In genomic region chr20:46406200-46406985, GRCh38 we compare ENCODE assay signal across 8 cellular contexts. TPM values are rescaled to one million over a fixed set of nuclear protein-coding genes. Genes with fewer than 3 reads are reported as not detected.
DNase-seq lines count a peak whose midpoint lies in the region; ATAC-seq lines count a peak whose summit lies in the region.

A gene with protein sequence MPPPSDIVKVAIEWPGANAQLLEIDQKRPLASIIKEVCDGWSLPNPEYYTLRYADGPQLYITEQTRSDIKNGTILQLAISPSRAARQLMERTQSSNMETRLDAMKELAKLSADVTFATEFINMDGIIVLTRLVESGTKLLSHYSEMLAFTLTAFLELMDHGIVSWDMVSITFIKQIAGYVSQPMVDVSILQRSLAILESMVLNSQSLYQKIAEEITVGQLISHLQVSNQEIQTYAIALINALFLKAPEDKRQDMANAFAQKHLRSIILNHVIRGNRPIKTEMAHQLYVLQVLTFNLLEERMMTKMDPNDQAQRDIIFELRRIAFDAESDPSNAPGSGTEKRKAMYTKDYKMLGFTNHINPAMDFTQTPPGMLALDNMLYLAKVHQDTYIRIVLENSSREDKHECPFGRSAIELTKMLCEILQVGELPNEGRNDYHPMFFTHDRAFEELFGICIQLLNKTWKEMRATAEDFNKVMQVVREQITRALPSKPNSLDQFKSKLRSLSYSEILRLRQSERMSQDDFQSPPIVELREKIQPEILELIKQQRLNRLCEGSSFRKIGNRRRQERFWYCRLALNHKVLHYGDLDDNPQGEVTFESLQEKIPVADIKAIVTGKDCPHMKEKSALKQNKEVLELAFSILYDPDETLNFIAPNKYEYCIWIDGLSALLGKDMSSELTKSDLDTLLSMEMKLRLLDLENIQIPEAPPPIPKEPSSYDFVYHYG (minus strand): TSS chr20:46406615. CDS start chr20:46394482, 12,133 bp downstream.

- peak within 1 kb of the TSS; percentile 88 for H3K4me3 ChIP-seq in Karpas-422 (ENCODE audit: low read length)

- H3K27me3 Mint-ChIP-seq in activated T-helper 1 cell treated with anti-CD3 and anti-CD28 coated beads, Interleukin-12 subunit alpha, Interleukin-12 subunit beta, Interleukin-2, Interleukin-4 antibody, amounts not matched to agents 30 ng/mL and 10 ng/mL and 1 ng/mL, durations not matched to agents 14 hours and 24 hours and 36 hours (ENCODE audit: insufficient read depth): no peaks in the 10 kb centered on the region
- H3K27me3 Mint-ChIP-seq in naive thymus-derived CD8-positive, alpha-beta T cell: peaks cover 0 to 3% (median 0%) of the 10 kb centered on the region in 5 donors

- H3K79me2 ChIP-seq in Karpas-422 (ENCODE audit: low read length): peaks cover 46% of the 10 kb centered on the region

- H3K27ac ChIP-seq in Karpas-422 (ENCODE audit: low read length): peak within 1 kb of the TSS; percentile 91

- H3K4me3 Mint-ChIP-seq in activated T-helper 1 cell treated with anti-CD3 and anti-CD28 coated beads, Interleukin-12 subunit alpha, Interleukin-12 subunit beta, Interleukin-2, Interleukin-4 antibody, amounts not matched to agents 30 ng/mL and 10 ng/mL and 1 ng/mL, durations not matched to agents 14 hours and 24 hours and 36 hours: peak within 1 kb of the TSS; percentile 94
- peak within 1 kb of the TSS; percentile 90 to 100 (median 98) for H3K4me3 Mint-ChIP-seq in naive thymus-derived CD8-positive, alpha-beta T cell

- H3K4me1 ChIP-seq in Karpas-422 (ENCODE audit: low read length): peaks cover 73% of the 10 kb centered on the region

- H2AFZ ChIP-seq in Karpas-422 (ENCODE audit: low read length): peak within 1 kb of the TSS; percentile 40; the same call in 1 of the 2 replicates

- H3K36me3 Mint-ChIP-seq in activated T-helper 1 cell treated with anti-CD3 and anti-CD28 coated beads, Interleukin-12 subunit alpha, Interleukin-12 subunit beta, Interleukin-2, Interleukin-4 antibody, amounts not matched to agents 30 ng/mL and 10 ng/mL and 1 ng/mL, durations not matched to agents 14 hours and 24 hours and 36 hours (ENCODE audit: low read depth): peaks cover 20% of the 10 kb centered on the region
- H3K36me3 Mint-ChIP-seq in naive thymus-derived CD8-positive, alpha-beta T cell: no peaks in the 10 kb centered on the region

- peak within 1 kb of the TSS; percentile 96 for H3K27ac Mint-ChIP-seq in activated T-helper 1 cell treated with anti-CD3 and anti-CD28 coated beads, Interleukin-12 subunit alpha, Interleukin-12 subunit beta, Interleukin-2, Interleukin-4 antibody, amounts not matched to agents 30 ng/mL and 10 ng/mL and 1 ng/mL, durations not matched to agents 14 hours and 24 hours and 36 hours
- peak within 1 kb of the TSS; percentile 86 to 98 (median 97) for H3K27ac Mint-ChIP-seq in naive thymus-derived CD8-positive, alpha-beta T cell

- no peaks in the 10 kb centered on the region for H3K27me3 ChIP-seq in Karpas-422 (ENCODE audit: low read length)

- H4K20me1 ChIP-seq in Karpas-422 (ENCODE audit: insufficient read depth, low read depth, low read length): peaks cover 5% of the 10 kb centered on the region; the same call in 1 of the 2 replicates

- POLR2A ChIA-PET in naive thymus-derived CD8-positive, alpha-beta T cell (lab: Charles Lee): interaction anchor here (0.7 to 1.4 kb wide), 9 partner anchors 36 to 472 kb away, joined by 3 to 6 read pairs (median 4); partner anchors contain the start of genes PCIF1 and TP53RK

- no peaks in the 10 kb centered on the region for H3K9me3 ChIP-seq in Karpas-422 (ENCODE audit: low read length)

- peaks cover 6% of the 10 kb centered on the region; the same call in 1 of the 2 replicates for H3K36me3 ChIP-seq in Karpas-422 (ENCODE audit: insufficient read depth, low read length)

- H3K9me2 ChIP-seq in Karpas-422 (replicated peaks; ENCODE audit: insufficient read depth, low read length): no peaks in the 10 kb centered on the region

- intact Hi-C loops in activated T-helper 1 cell treated with anti-CD3 and anti-CD28 coated beads, Interleukin-12 subunit alpha, Interleukin-12 subunit beta, Interleukin-2, Interleukin-4 antibody, amounts not matched to agents 30 ng/mL and 10 ng/mL and 1 ng/mL, durations not matched to agents 14 hours and 24 hours and 36 hours (cut with micrococcal nuclease): loop anchor here (1.0 to 2.0 kb wide), 10 partner anchors 42 to 1446 kb away; partner anchors contain the start of genes TOMM34, TP53RK and ZNF335

- H3K4me2 ChIP-seq in Karpas-422 (ENCODE audit: low read depth, low read length, poor library complexity, severe bottlenecking): peak within 1 kb of the TSS; percentile 93

- DNase-seq in DMS79 treated with DMSO at 0.1 percent for 48 hours (lab: John Stamatoyannopoulos, UW) (peak; percentile 84), Karpas-422 (peak; percentile 97), RKO (ENCODE audit: low spot score) (peak; percentile 99), fibroblast of gingiva (ENCODE audit: low read depth) (peak; percentile 95)
- DNase-seq in activated T-helper 1 cell treated with anti-CD3 and anti-CD28 coated beads, Interleukin-12 subunit alpha, Interleukin-12 subunit beta, Interleukin-2, Interleukin-4 antibody, amounts not matched to agents 30 ng/mL and 10 ng/mL and 1 ng/mL, durations not matched to agents 14 hours and 24 hours and 36 hours (ENCODE audit: low spot score): peak; percentile 94
- peak; percentile 90 to 96 (median 96) for DNase-seq in naive thymus-derived CD8-positive, alpha-beta T cell
- DNase-seq in stimulated activated naive CD4-positive, alpha-beta T cell (lab: John Stamatoyannopoulos, UW): peak; percentile 89 to 96 (median 94)

- peaks cover 68% of the 10 kb centered on the region for H3K4me1 Mint-ChIP-seq in activated T-helper 1 cell treated with anti-CD3 and anti-CD28 coated beads, Interleukin-12 subunit alpha, Interleukin-12 subunit beta, Interleukin-2, Interleukin-4 antibody, amounts not matched to agents 30 ng/mL and 10 ng/mL and 1 ng/mL, durations not matched to agents 14 hours and 24 hours and 36 hours (ENCODE audit: low read depth)
- H3K4me1 Mint-ChIP-seq in naive thymus-derived CD8-positive, alpha-beta T cell: peaks cover 31 to 71% (median 69%) of the 10 kb centered on the region in 4 donors

- peak; percentile 80 for ATAC-seq in GM21825 (IDR thresholded peaks at IDR 0.05; ENCODE audit: unreplicated experiment)
- ATAC-seq in naive thymus-derived CD8-positive, alpha-beta T cell: peak; percentile 87 to 92

- no peaks in the 10 kb centered on the region for H3K9me3 Mint-ChIP-seq in activated T-helper 1 cell treated with anti-CD3 and anti-CD28 coated beads, Interleukin-12 subunit alpha, Interleukin-12 subunit beta, Interleukin-2, Interleukin-4 antibody, amounts not matched to agents 30 ng/mL and 10 ng/mL and 1 ng/mL, durations not matched to agents 14 hours and 24 hours and 36 hours
- no peaks in the 10 kb centered on the region for H3K9me3 Mint-ChIP-seq in naive thymus-derived CD8-positive, alpha-beta T cell

- H3K9ac ChIP-seq in Karpas-422 (ENCODE audit: low read length): peak within 1 kb of the TSS; percentile 93

RNA-seq across cellular contexts. Expression of the gene that starts here (rescaled TPM):
- total RNA-seq in Karpas-422 (2014; rRNA removed; shearing (Covaris generic); ENCODE audit: low replicate concordance): 68.1 and 91.4 TPM in 2 replicates
- 79.7 and 91.1 TPM in 2 replicates for total RNA-seq in activated T-helper 1 cell treated with anti-CD3 and anti-CD28 coated beads, Interleukin-12 subunit alpha, Interleukin-12 subunit beta, Interleukin-2, Interleukin-4 antibody, amounts not matched to agents 30 ng/mL and 10 ng/mL and 1 ng/mL, durations not matched to agents 14 hours and 24 hours and 36 hours
- total RNA-seq in naive thymus-derived CD8-positive, alpha-beta T cell: 10 to 100 TPM; 56.0 to 58.0 TPM
- polyA plus RNA-seq in naive thymus-derived CD8-positive, alpha-beta T cell: 10 to 100 TPM; 26.2 to 51.1 (median 34.9) TPM

Comparison
In these comparisons a context has a peak if more than half of its experiments do, and no peak if none do; other contexts are left out.
1. Peak in every context shown above with its lines: DNase-seq, ATAC-seq, H3K4me3 ChIP-seq and H3K27ac ChIP-seq.